ENCODE assay signal across 4 cellular contexts in genomic region chr2:49858657-49859056, GRCh38.
"Had no signal": no experiment of that assay in that cellular context is flagged by ENCODE, and none has a peak within 500 bp of the region (broad histone marks: within the 10 kb centered on the region; RNA-seq: fewer than 3 reads in every experiment).

No MANE protein-coding gene starts in this region.

- ATAC-seq: GM23338 had no signal

- DNase-seq: H9, HCEC 1CT, IMR-90 had no signal
